Comparison of ENCODE assay signal across 31 cellular contexts in the genomic region with DNA sequence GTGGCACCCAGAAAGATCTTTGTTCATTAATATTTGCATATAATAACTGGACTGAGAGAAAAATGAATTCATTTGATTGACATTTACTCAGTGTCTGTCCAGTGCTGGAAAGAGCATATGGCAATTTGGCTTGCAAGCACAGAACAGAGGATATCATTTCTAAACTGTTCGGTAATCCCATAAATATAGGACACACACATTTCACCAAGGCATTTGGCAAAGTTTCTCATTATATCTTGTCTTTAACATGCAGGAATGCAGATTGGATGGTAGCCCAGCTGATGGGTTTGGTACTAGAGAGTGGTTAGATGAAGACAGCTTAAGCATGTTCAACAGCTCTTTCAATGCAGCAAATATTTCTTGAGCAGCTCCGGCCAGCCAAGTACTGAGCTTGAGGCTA.
A peak's percentile ranks its signal among the peaks of the same experiment; 100 is the strongest.
DNase-seq lines count a peak whose midpoint lies in the region; ATAC-seq, FAIRE-seq and TF ChIP-seq lines count a peak whose summit lies in the region.
"Had no signal": no experiment of that assay in that cellular context is flagged by ENCODE, and none has a peak within 500 bp of the region (broad histone marks: within the 10 kb centered on the region; RNA-seq: fewer than 3 reads in every experiment).

No MANE protein-coding gene starts in this region.

- no peak for ATAC-seq in pancreas
- ATAC-seq: activated CD8-positive, alpha-beta T cell treated with anti-CD3 and anti-CD28 coated beads, Interleukin-2, amount 10 ng/mL, durations not matched to agents 7 days and 5 days had no signal

- no peaks in the 10 kb centered on the region for H3K9me3 ChIP-seq in A673 (ENCODE audit: low read depth, low read length, poor library complexity, severe bottlenecking)
- no peaks in the 10 kb centered on the region for H3K9me3 ChIP-seq in SK-N-MC (ENCODE audit: low read depth, low read length)
- H3K9me3 ChIP-seq in pancreas: no peaks in the 10 kb centered on the region
- H3K9me3 ChIP-seq in esophagus muscularis mucosa: no peaks in the 10 kb centered on the region
- H3K9me3 ChIP-seq: ascending aorta, BE2C, HAP-1, neutrophil, prostate gland, uterus had no signal

- H3K4me3 ChIP-seq in A673 (ENCODE audit: low read depth, low read length, poor library complexity, severe bottlenecking): no peak overlapping the region
- 0 out of 2 replicates have a peak overlapping the region, but pooled peaks have one; percentile 15 for H3K4me3 ChIP-seq in SK-N-MC
- no peak overlapping the region for H3K4me3 ChIP-seq in pancreas
- H3K4me3 ChIP-seq in esophagus muscularis mucosa: no peak overlapping the region
- H3K4me3 ChIP-seq: ascending aorta, HAP-1, prostate gland, skin epidermis, uterus had no signal

- CTCF ChIA-PET in A673 (lab: Charles Lee): no interaction called here

- intact Hi-C loops in A673 (cut with micrococcal nuclease; ENCODE audit: unreplicated experiment) (no loop called here), pancreas (cut with DNase I) (no loop called here), esophagus muscularis mucosa (cut with DNase I) (no loop called here)

- DNase-seq in A673 (ENCODE audit: low spot score): peak; percentile 6
- no peak for DNase-seq in SK-N-MC (ENCODE audit: low read depth, low spot score)
- peak; percentile 26 for DNase-seq in fibroblast of the conjunctiva (ENCODE audit: low read depth)
- peak; percentile 27 for DNase-seq in middle frontal gyrus (ENCODE audit: extremely low spot score, low spot score)
- DNase-seq in pancreas: no peak
- no peak for DNase-seq in esophagus muscularis mucosa (ENCODE audit: extremely low spot score)
- no peak for DNase-seq in NOMO-1 (lab: John Stamatoyannopoulos, UW; ENCODE audit: unreplicated experiment in 2 of 2)
- DNase-seq in NCI-H748 (lab: John Stamatoyannopoulos, UW; ENCODE audit: unreplicated experiment): no peak
- DNase-seq: activated CD4-positive, alpha-beta T cell treated with anti-CD3 and anti-CD28 coated beads for 1 hour; activated CD8-positive, alpha-beta T cell treated with anti-CD3 and anti-CD28 coated beads, Interleukin-2, amount 10 ng/mL, durations not matched to agents 7 days and 5 days; activated effector memory CD4-positive, alpha-beta T cell treated with Interleukin-2 at 50 U/mL for 16 hours; activated naive CD8-positive, alpha-beta T cell treated with anti-CD3 and anti-CD28 coated beads, Interleukin-2, amount 10 ng/mL, durations not matched to agents 7 days and 5 days; activated T-cell treated with anti-CD3 and anti-CD28 coated beads for 4 hours; COR-L47; DMS79; GDM1; naive B cell; NCI-H1105; NCI-H2029 treated with DMSO at 0.1 percent for 48 hours; NCI-H2227 treated with DMSO at 0.1 percent for 48 hours; NCI-H748 treated with DMSO at 0.1 percent for 48 hours; T-helper 2 cell; uterus had no signal

- WGBS in pancreas, 2 donors: 86 to 92% methylated on average over 2 of the region's 2 CpGs
- 36% methylated on average over 2 of the region's 2 CpGs for WGBS in esophagus muscularis mucosa

- TF ChIP-seq CTCF in A673 (conservative IDR thresholded peaks at IDR 0.05; ENCODE audit: low read depth, low read length) (no peak), pancreas (IDR thresholded peaks at IDR 0.05) (no peak), esophagus muscularis mucosa (IDR thresholded peaks at IDR 0.05) (no peak)

- H3K4me1 ChIP-seq in A673 (ENCODE audit: insufficient read depth, low read length, poor library complexity, severe bottlenecking) (no peaks in the 10 kb centered on the region), pancreas (no peaks in the 10 kb centered on the region), esophagus muscularis mucosa (peaks cover 0 to 6% (median 3%) of the 10 kb centered on the region in 4 donors)
- H3K4me1 ChIP-seq: ascending aorta, BE2C, HAP-1, prostate gland, uterus had no signal

- H3K27ac ChIP-seq in A673 (ENCODE audit: low read depth, low read length, poor library complexity, severe bottlenecking): no peak overlapping the region
- H3K27ac ChIP-seq in SK-N-MC: 0 out of 2 replicates have a peak overlapping the region, but pooled peaks have one; percentile 3
- no peak overlapping the region for H3K27ac ChIP-seq in pancreas
- no peak overlapping the region for H3K27ac ChIP-seq in esophagus muscularis mucosa (replicated peaks in 1 of 4)
- H3K27ac ChIP-seq: ascending aorta, neutrophil, prostate gland, RWPE1, skin epidermis, uterus had no signal

- H3K27me3 ChIP-seq in A673 (replicated peaks; ENCODE audit: insufficient read depth, low read depth, low read length, poor library complexity): no peaks in the 10 kb centered on the region
- no peaks in the 10 kb centered on the region for H3K27me3 ChIP-seq in pancreas
- H3K27me3 ChIP-seq in esophagus muscularis mucosa: no peaks in the 10 kb centered on the region
- H3K27me3 ChIP-seq: ascending aorta, BE2C, neutrophil, uterus had no signal

- no peak for TF ChIP-seq EP300 in esophagus muscularis mucosa (IDR thresholded peaks at IDR 0.05)

- POLR2A ChIA-PET in A673 (lab: Charles Lee; ENCODE audit: low non-redundant PET): no interaction called here

- H3K36me3 ChIP-seq in A673 (ENCODE audit: insufficient read depth, low read length, poor library complexity, severe bottlenecking) (no peaks in the 10 kb centered on the region), SK-N-MC (ENCODE audit: insufficient read depth, low read length) (no peaks in the 10 kb centered on the region), pancreas (no peaks in the 10 kb centered on the region), esophagus muscularis mucosa (no peaks in the 10 kb centered on the region)
- H3K36me3 ChIP-seq: ascending aorta, BE2C, HAP-1, neutrophil, prostate gland, uterus had no signal

- no TSS peak for BruUV-seq in A673 (replicated peaks; lab: Mats Ljungman, UMichigan)

- H3K9ac ChIP-seq in SK-N-MC (ENCODE audit: insufficient read length): no peak overlapping the region

- no peak for FAIRE-seq in pancreas (lab: Jason Lieb, UNC)
- FAIRE-seq: A204.1 had no signal

- no peak for TF ChIP-seq POLR2A in esophagus muscularis mucosa (IDR thresholded peaks at IDR 0.05; ENCODE audit: low read depth)

Comparison
In these comparisons a context has a peak if more than half of its experiments do, and no peak if none do; other contexts are left out.
1. DNase-seq: peak in A673 (single experiment), fibroblast of the conjunctiva (single experiment) and middle frontal gyrus (single experiment); none in SK-N-MC (single experiment), pancreas (0 of 6), esophagus muscularis mucosa (single experiment), NOMO-1 (0 of 2) and NCI-H748 (single experiment).